4 cellular contexts compared by ENCODE assay signal in the genomic region with DNA sequence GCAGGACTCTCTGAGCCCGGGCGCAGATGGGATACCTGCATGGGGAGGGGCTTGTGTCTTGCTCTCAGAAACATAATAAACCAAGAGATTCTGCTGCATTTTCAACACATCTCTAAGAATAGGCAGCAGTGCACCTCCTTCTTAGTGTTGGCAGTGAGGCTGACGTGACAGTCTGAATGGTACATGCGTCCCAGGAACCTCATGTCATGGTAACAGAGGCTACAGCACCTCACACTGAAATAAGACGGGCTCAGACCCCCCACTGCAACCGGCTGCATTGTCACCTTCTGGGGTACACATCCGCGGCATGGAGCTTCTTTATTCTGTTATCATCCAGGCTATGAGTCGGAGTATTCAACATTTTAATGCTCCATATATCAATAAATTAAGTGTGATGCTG.
"Had no signal": no experiment of that assay in that cellular context is flagged by ENCODE, and none has a peak within 500 bp of the region (broad histone marks: within the 10 kb centered on the region; RNA-seq: fewer than 3 reads in every experiment).

No MANE protein-coding gene starts in this region.

- H3K9me3 ChIP-seq: HAP-1 had no signal

- H3K4me2 ChIP-seq: GM23338 had no signal

- H3K9ac ChIP-seq: GM23248 had no signal

- H3K36me3 ChIP-seq: HAP-1 had no signal

- H3K4me3 ChIP-seq: GM23248, GM23338, HAP-1 had no signal

- ATAC-seq: GM23338, HCT116 had no signal

- H2AFZ ChIP-seq: GM23248, GM23338 had no signal

- H3K27ac ChIP-seq: GM23248 had no signal
